ENCODE assay signal across 28 cellular contexts in the genomic region with DNA sequence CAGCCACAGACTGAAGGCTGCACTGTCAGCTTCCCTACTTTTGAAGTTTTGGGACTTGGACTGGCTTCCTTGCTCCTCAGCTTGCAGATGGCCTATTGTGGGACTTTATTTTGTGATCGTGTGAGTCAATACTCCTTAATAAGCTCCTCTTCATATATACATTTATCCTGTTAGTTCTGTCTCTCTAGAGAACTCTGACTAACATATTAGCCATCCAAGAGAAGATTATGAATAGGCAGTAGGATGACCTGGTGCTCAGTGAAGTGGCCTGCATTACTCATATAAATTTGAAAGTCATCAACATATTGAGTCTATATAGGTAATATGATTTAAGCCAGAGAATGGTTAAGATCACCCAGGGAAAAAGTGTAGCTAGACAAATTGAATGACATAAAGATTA.
DNase-seq lines count a peak whose midpoint lies in the region; ATAC-seq and TF ChIP-seq lines count a peak whose summit lies in the region.
"Had no signal": no experiment of that assay in that cellular context is flagged by ENCODE, and none has a peak within 500 bp of the region (broad histone marks: within the 10 kb centered on the region; RNA-seq: fewer than 3 reads in every experiment).

No MANE protein-coding gene starts in this region.

- 0 to 15% methylated on average over 1 of the region's 1 CpG for WGBS in GM23248 (ENCODE audit: low coverage in 1 of 2, low lambda C conversion rate in 2 of 2, missing lambda C conversion rate in 2 of 2), 2 experiments

- no peak overlapping the region for H2AFZ ChIP-seq in GM23248

- H4K20me1 ChIP-seq in GM23248 (ENCODE audit: insufficient read depth), result no peaks in the 10 kb centered on the region

- H3K27ac ChIP-seq in GM23248, result no peak overlapping the region
- H3K27ac ChIP-seq in RWPE1, result no peak overlapping the region
- H3K27ac ChIP-seq in ascending aorta, result no peak overlapping the region
- H3K27ac ChIP-seq: adrenal gland, C4-2B, heart right ventricle, SK-N-MC, spleen, tibial artery had no signal

- intact Hi-C loops in ascending aorta (cut with DNase I), result no loop called here

- in situ Hi-C loops in GM23248 (cut with MboI), result loop anchor here (25.0 kb wide), 2 partner anchors 576 to 1126 kb away; no protein-coding TSS in a partner anchor

- CTCF ChIA-PET in RWPE1 (lab: Yijun Ruan, JAX), result no interaction called here

- H3K36me3 ChIP-seq in GM23248 (ENCODE audit: low read depth) (no peaks in the 10 kb centered on the region), ascending aorta (no peaks in the 10 kb centered on the region)
- H3K36me3 ChIP-seq: adrenal gland, heart right ventricle, spleen, tibial artery had no signal

- H3K4me1 ChIP-seq in GM23248 (ENCODE audit: insufficient read depth), result peaks cover 7% of the 10 kb centered on the region; the same call in 1 of the 2 replicates
- H3K4me1 ChIP-seq in ascending aorta, result no peaks in the 10 kb centered on the region
- H3K4me1 ChIP-seq: adrenal gland, heart right ventricle, spleen, tibial artery had no signal

- H3F3A ChIP-seq in GM23248 (ENCODE audit: insufficient read depth), result peaks cover 13% of the 10 kb centered on the region; the same call in 1 of the 2 replicates

- TF ChIP-seq CTCF in RWPE1 (conservative IDR thresholded peaks at IDR 0.05; ENCODE audit: low read depth) (no peak), ascending aorta (IDR thresholded peaks at IDR 0.05) (no peak)

- no peak overlapping the region for H3K4me2 ChIP-seq in GM23248 (ENCODE audit: unreplicated experiment)

- H3K79me2 ChIP-seq in GM23248 (ENCODE audit: insufficient read depth), result no peaks in the 10 kb centered on the region

- no peak overlapping the region for H3K4me3 ChIP-seq in GM23248
- H3K4me3 ChIP-seq in skeletal muscle cell (ENCODE audit: low read depth, low read length), result no peak overlapping the region
- no peak overlapping the region for H3K4me3 ChIP-seq in ascending aorta
- H3K4me3 ChIP-seq: adrenal gland, heart right ventricle, SK-N-MC, spleen, tibial artery had no signal

- H3K9me3 ChIP-seq in GM23248 (ENCODE audit: low read depth), result no peaks in the 10 kb centered on the region
- H3K9me3 ChIP-seq in ascending aorta, result peaks cover 0 to 5% of the 10 kb centered on the region in 2 donors
- H3K9me3 ChIP-seq: adrenal gland, tibial artery had no signal

- peak; percentile 72 for ATAC-seq in esophagus mucosa
- no peak for ATAC-seq in GM18519 (IDR thresholded peaks at IDR 0.05; ENCODE audit: low FRiP score, unreplicated experiment)
- ATAC-seq in GM21447 (IDR thresholded peaks at IDR 0.05; ENCODE audit: unreplicated experiment), result no peak
- ATAC-seq: activated CD4-positive, alpha-beta T cell treated with anti-CD3 and anti-CD28 coated beads for 36 hours; heart right ventricle; HepG2; left lobe of liver; T-helper 17 cell had no signal

- H3K9ac ChIP-seq in GM23248, result no peak overlapping the region

- no peaks in the 10 kb centered on the region for H3K27me3 ChIP-seq in GM23248 (replicated peaks; ENCODE audit: insufficient read depth)
- H3K27me3 ChIP-seq in ascending aorta, result no peaks in the 10 kb centered on the region
- H3K27me3 ChIP-seq: adrenal gland, heart right ventricle, spleen, tibial artery had no signal

- no peaks in the 10 kb centered on the region for H3K9me2 ChIP-seq in GM23248 (ENCODE audit: insufficient read depth)

- DNase-seq in GM23248 (peak; percentile 75), RWPE1 (ENCODE audit: low spot score) (peak; percentile 8), skeletal muscle cell (ENCODE audit: low read depth) (peak; percentile 66), COR-L47 (lab: John Stamatoyannopoulos, UW) (no peak), ascending aorta (ENCODE audit: low spot score in 2 of 2) (no peak)
- DNase-seq: activated CD4-positive, alpha-beta T cell treated with anti-CD3 and anti-CD28 coated beads for 36 hours; activated gamma-delta T cell treated with Interleukin-2 at 50 U/mL for 16 hours; activated T-cell treated with anti-CD3 and anti-CD28 coated beads, Interleukin-2, amount 50 U/mL, for 1 hour; adrenal gland; caudate nucleus; H7; heart right ventricle; NCI-H1105; NCI-H2029; NCI-H526 treated with DMSO at 0.1 percent for 48 hours; RPMI8226; spleen; stimulated activated CD4-positive, alpha-beta T cell treated with anti-CD3 and anti-CD28 coated beads, Interleukin-2, amount 100 ng/mL, for 48 hours; stimulated activated naive CD4-positive, alpha-beta T cell treated with Interleukin-2 at 50 U/mL for 16 hours; T-helper 17 cell; tibial artery had no signal

- POLR2A ChIA-PET in RWPE1 (lab: Yijun Ruan, JAX; ENCODE audit: low non-redundant PET), result no interaction called here

Comparison
In these comparisons a context has a peak if more than half of its experiments do, and no peak if none do; other contexts are left out.
1. DNase-seq: peak in GM23248 (single experiment), RWPE1 (single experiment) and skeletal muscle cell (single experiment); none in COR-L47 (single experiment) and ascending aorta (0 of 2).